ENCODE assay signal across 9 cellular contexts in the genomic region with DNA sequence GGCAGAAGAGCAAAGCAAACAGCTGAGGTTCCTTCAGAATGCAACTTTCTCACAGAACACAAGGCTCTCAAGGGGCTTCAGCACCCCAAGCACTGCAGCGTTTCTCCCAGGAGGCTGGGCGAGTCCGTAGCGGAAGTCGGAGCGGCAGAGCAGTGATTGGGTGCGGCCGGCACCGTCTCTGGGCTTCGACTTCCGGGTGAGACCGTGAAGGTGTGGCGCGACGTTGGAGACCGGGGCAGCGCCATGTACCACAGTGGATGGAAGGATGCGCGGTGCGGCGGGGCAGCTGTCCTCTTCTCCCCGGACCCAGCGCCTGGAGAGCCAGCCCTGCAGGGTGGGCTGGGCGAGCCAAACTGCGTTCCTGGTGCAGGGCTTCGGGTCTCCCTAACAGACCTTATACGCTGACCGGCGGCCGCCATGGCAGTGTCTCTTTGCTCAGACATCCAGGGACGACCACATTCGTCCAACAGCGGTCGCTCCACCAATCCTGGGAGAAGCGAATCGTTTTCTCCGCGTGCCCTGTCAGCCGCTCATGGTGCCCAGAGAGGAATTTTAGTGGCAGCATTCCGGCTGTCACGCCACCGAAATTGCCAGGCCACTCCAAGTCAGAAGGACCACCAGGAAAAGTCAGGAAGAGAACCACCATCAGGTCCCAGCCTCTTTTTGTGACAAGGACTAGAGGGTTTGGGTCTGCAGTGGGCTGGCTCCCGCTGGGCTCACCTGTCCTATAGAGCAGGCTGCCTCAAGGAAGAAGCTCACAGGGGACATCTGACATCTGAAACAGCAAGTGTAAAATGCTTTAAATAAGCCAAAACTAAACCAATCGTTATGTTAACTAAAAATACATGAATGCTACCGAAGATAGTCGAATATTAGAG. TPM values are rescaled to one million over a fixed set of nuclear protein-coding genes. Genes with fewer than 3 reads are reported as not detected.
DNase-seq lines count a peak whose midpoint lies in the region; ATAC-seq, FAIRE-seq and TF ChIP-seq lines count a peak whose summit lies in the region.
"Had no signal": no experiment of that assay in that cellular context is flagged by ENCODE, and none has a peak within 500 bp of the region (broad histone marks: within the 10 kb centered on the region; RNA-seq: fewer than 3 reads in every experiment).

No MANE protein-coding gene starts in this region.

- H3K9me1 ChIP-seq in IMR-90 (ENCODE audit: insufficient read depth, low read length) = no peaks in the 10 kb centered on the region

- peak overlapping the region; percentile 72 for H3K18ac ChIP-seq in IMR-90 (ENCODE audit: low read depth, low read length)

- intact Hi-C loops in IMR-90 (cut with micrococcal nuclease) = no loop called here
- intact Hi-C loops in gastrocnemius medialis (cut with DNase I; ENCODE audit: low total_unique reads) = no loop called here

- H3K27ac ChIP-seq in IMR-90 (ENCODE audit: insufficient read depth, low read length) (peak overlapping the region; percentile 75), astrocyte (ENCODE audit: low read depth, low read length) (peak overlapping the region; percentile 38), gastrocnemius medialis (peak overlapping the region in 3 of 4 donors; percentile 5 to 66 (median 9))

- H3K36me3 ChIP-seq in IMR-90 (ENCODE audit: control insufficient read depth, insufficient read depth, low read length) = no peaks in the 10 kb centered on the region
- no peaks in the 10 kb centered on the region for H3K36me3 ChIP-seq in astrocyte (ENCODE audit: insufficient read depth, low read length)
- H3K36me3 ChIP-seq in gastrocnemius medialis = no peaks in the 10 kb centered on the region

- no peak for TF ChIP-seq CTCF in D721Med (IDR thresholded peaks at IDR 0.05; ENCODE audit: insufficient read depth, missing control alignments)
- TF ChIP-seq CTCF in IMR-90 (conservative IDR thresholded peaks at IDR 0.05; ENCODE audit: low read depth, low read length) = no peak
- TF ChIP-seq CTCF in astrocyte (IDR thresholded peaks at IDR 0.05; ENCODE audit: insufficient read depth, low read depth, low read length) = no peak
- TF ChIP-seq CTCF in gastrocnemius medialis (IDR thresholded peaks at IDR 0.05 in 4 of 5, conservative IDR thresholded peaks at IDR 0.05 in 1 of 5) = no peak

- H4K5ac ChIP-seq in IMR-90 (ENCODE audit: low read depth, low read length) = peak overlapping the region; percentile 97

- POLR2A ChIA-PET in IMR-90 (lab: Charles Lee; ENCODE audit: unreplicated experiment) = interaction anchor here (0.7 to 0.9 kb wide), 2 partner anchors 18 to 106 kb away, joined by 3 to 4 read pairs; no protein-coding TSS in a partner anchor

- DNase-seq in D721Med (ENCODE audit: insufficient read length, low spot score) (peak; percentile 67), IMR-90 (peak; percentile 65), T-helper 17 cell (peak; percentile 39 to 51 (median 44)), astrocyte (ENCODE audit: low read depth) (peak; percentile 50), hypothalamus (lab: John Stamatoyannopoulos, UW) (peak; percentile 14 to 92 (median 74)), gastrocnemius medialis (peak; percentile 36 to 60), NCI-H187 (lab: John Stamatoyannopoulos, UW) (no peak)

- no peaks in the 10 kb centered on the region; the same call in 1 of the 2 replicates for H3K27me3 ChIP-seq in IMR-90 (ENCODE audit: control insufficient read depth, insufficient read depth, low read length)
- no peaks in the 10 kb centered on the region for H3K27me3 ChIP-seq in astrocyte (ENCODE audit: insufficient read depth, low read length)
- no peaks in the 10 kb centered on the region for H3K27me3 ChIP-seq in gastrocnemius medialis

- H3K79me1 ChIP-seq in IMR-90 (ENCODE audit: low read depth in 1 of 2, low read length in 2 of 2) = peaks cover 0 to 6% of the 10 kb centered on the region in 2 experiments; a peak in 1 of 4 replicates

- peak overlapping the region; percentile 97 for H3K23ac ChIP-seq in IMR-90 (ENCODE audit: low read depth, low read length)

- no peak overlapping the region for H2BK15ac ChIP-seq in IMR-90 (ENCODE audit: low read depth, low read length)

- peak overlapping the region; percentile 96 for H3K4me2 ChIP-seq in IMR-90 (ENCODE audit: low read depth, low read length)
- peak overlapping the region; percentile 94 for H3K4me2 ChIP-seq in astrocyte (ENCODE audit: low read length)

- BruUV-seq in IMR-90 (replicated peaks; lab: Mats Ljungman, UMichigan) = no TSS peak

- H3K56ac ChIP-seq in IMR-90 (ENCODE audit: extremely low read depth, insufficient read depth, low read length) = peak overlapping the region; percentile 87; the same call in 1 of the 2 replicates

- TF ChIP-seq POLR2A in IMR-90 (IDR thresholded peaks at IDR 0.05; ENCODE audit: low read depth, low read length) = no peak
- TF ChIP-seq POLR2A in gastrocnemius medialis (IDR thresholded peaks at IDR 0.05) = no peak

- CTCF ChIA-PET in IMR-90 (lab: Yijun Ruan, JAX) = no interaction called here

- H3K4me3 ChIP-seq in IMR-90 (ENCODE audit: insufficient read depth, low read depth, low read length) (peak overlapping the region; percentile 93), astrocyte (ENCODE audit: insufficient read depth, low read depth, low read length) (peak overlapping the region; percentile 72), gastrocnemius medialis (peak overlapping the region; percentile 47 to 74 (median 70))

- peak overlapping the region; percentile 90 to 98 for H4K8ac ChIP-seq in IMR-90 (ENCODE audit: low read depth in 2 of 2, low read length in 2 of 2)

- H2AFZ ChIP-seq in IMR-90 (replicated peaks; ENCODE audit: low read length, poor library complexity) (peak overlapping the region; percentile 97), astrocyte (ENCODE audit: low read depth, low read length) (peak overlapping the region; percentile 96)

- no peaks in the 10 kb centered on the region for H3K9me3 Mint-ChIP-seq in astrocyte (ENCODE audit: unreplicated experiment)

- ATAC-seq in GM21423 (IDR thresholded peaks at IDR 0.05; ENCODE audit: unreplicated experiment) = peak; percentile 100
- peak; percentile 97 for ATAC-seq in IMR-90 (ENCODE audit: low read depth)
- ATAC-seq in T-helper 17 cell = peak; percentile 99
- peak; percentile 78 to 96 for ATAC-seq in gastrocnemius medialis

- FAIRE-seq in D721Med (lab: Jason Lieb, UNC) (no peak), astrocyte (lab: Jason Lieb, UNC) (no peak)

- WGBS in IMR-90 (ENCODE audit: extremely low coverage in 2 of 2, insufficient read length in 1 of 2), 2 experiments = 3% methylated on average over 10 of the region's 46 CpGs; no CpG with 5 or more reads in 1 of the 2 experiments

- H3K4me1 ChIP-seq in IMR-90 (ENCODE audit: control insufficient read depth, insufficient read depth, low read length) (no peaks in the 10 kb centered on the region), astrocyte (ENCODE audit: insufficient read depth, low read length) (no peaks in the 10 kb centered on the region), gastrocnemius medialis (peaks cover 5 to 12% of the 10 kb centered on the region in 2 donors)

- H3K9ac ChIP-seq in IMR-90 (ENCODE audit: low read depth, low read length) = peak overlapping the region; percentile 93
- peak overlapping the region; percentile 73 for H3K9ac ChIP-seq in astrocyte (ENCODE audit: low read length)

- H3K9me3 ChIP-seq in IMR-90 (ENCODE audit: control insufficient read depth, insufficient read depth, low read length) (no peaks in the 10 kb centered on the region), T-helper 17 cell (ENCODE audit: control insufficient read depth, low read length, poor library complexity, severe bottlenecking) (no peaks in the 10 kb centered on the region), astrocyte (ENCODE audit: insufficient read depth, low read depth, low read length) (no peaks in the 10 kb centered on the region), gastrocnemius medialis (no peaks in the 10 kb centered on the region)

- H3K14ac ChIP-seq in IMR-90 (replicated peaks; ENCODE audit: low read depth, low read length) = peak overlapping the region; percentile 98

- H3K4me3 Mint-ChIP-seq in T-helper 17 cell (peak overlapping the region; percentile 88), astrocyte (ENCODE audit: unreplicated experiment) (peak overlapping the region; percentile 98)

- H2AK5ac ChIP-seq in IMR-90 (ENCODE audit: low read depth, low read length) = no peak overlapping the region

- peak overlapping the region; percentile 74; the same call in 1 of the 2 replicates for H2BK120ac ChIP-seq in IMR-90 (ENCODE audit: low read depth, low read length)

- H3K4ac ChIP-seq in IMR-90 (ENCODE audit: low read depth, low read length) = peak overlapping the region; percentile 97

- peak overlapping the region; percentile 75 for H4K91ac ChIP-seq in IMR-90 (ENCODE audit: insufficient read depth, low read depth, low read length)

- TF ChIP-seq RAD21 in IMR-90 (IDR thresholded peaks at IDR 0.05; ENCODE audit: low read length) = no peak

- H3K36me3 Mint-ChIP-seq in T-helper 17 cell (ENCODE audit: low read depth) = no peaks in the 10 kb centered on the region
- no peaks in the 10 kb centered on the region for H3K36me3 Mint-ChIP-seq in astrocyte (ENCODE audit: low read depth, unreplicated experiment)

- H3K79me2 ChIP-seq in astrocyte (ENCODE audit: insufficient read depth, low read length) = peaks cover 8% of the 10 kb centered on the region

- H3K4me1 Mint-ChIP-seq in T-helper 17 cell (peaks cover 9% of the 10 kb centered on the region), astrocyte (ENCODE audit: low read depth, unreplicated experiment) (peaks cover 18% of the 10 kb centered on the region)

- H3K27me3 Mint-ChIP-seq in T-helper 17 cell (peaks cover 11% of the 10 kb centered on the region), astrocyte (ENCODE audit: low read depth, unreplicated experiment) (no peaks in the 10 kb centered on the region)

- peak overlapping the region; percentile 70 for H2AK9ac ChIP-seq in IMR-90 (replicated peaks; ENCODE audit: low read depth, low read length, poor library complexity)

- in situ Hi-C loops in IMR-90 (cut with MboI; ENCODE audit: low sequenced_read_pairs) = no loop called here
- in situ Hi-C loops in gastrocnemius medialis (cut with MboI; ENCODE audit: low sequenced_read_pairs in 4 of 4) = no loop called here

- no peaks in the 10 kb centered on the region for H4K20me1 ChIP-seq in IMR-90 (ENCODE audit: insufficient read depth, low read length)
- H4K20me1 ChIP-seq in astrocyte (ENCODE audit: insufficient read depth, low read length) = no peaks in the 10 kb centered on the region

- peak overlapping the region; percentile 64 for H2BK5ac ChIP-seq in IMR-90 (ENCODE audit: low read depth, low read length, poor library complexity, severe bottlenecking)

- H2BK20ac ChIP-seq in IMR-90 (ENCODE audit: low read depth, low read length) = no peak overlapping the region

- dilution Hi-C loops in IMR-90 (cut with HindIII; ENCODE audit: low sequenced_read_pairs, unreplicated experiment) = no loop called here

- no peak overlapping the region for H3K27ac Mint-ChIP-seq in T-helper 17 cell
- peak overlapping the region; percentile 59 for H3K27ac Mint-ChIP-seq in astrocyte (ENCODE audit: unreplicated experiment)

TF ChIP-seq in IMR-90, 13 proteins besides CTCF, POLR2A, EP300 and RAD21 (continues in another document):
- TF ChIP-seq NFE2L2 (IDR thresholded peaks at IDR 0.05; ENCODE audit: low read depth, low read length) (no peak), RCOR1 (IDR thresholded peaks at IDR 0.05; ENCODE audit: insufficient replicate concordance, low read length) (no peak)

RNA-seq across cellular contexts. Expression of gene TRIM61, which starts 20.5 kb away (rescaled TPM):
- total RNA-seq in IMR-90 (2012; rRNA removed) (4.2 and 4.7 TPM in 2 replicates), T-helper 17 cell (under 1 TPM in 1 of 2 donors, not detected in 1; 0.45 TPM), astrocyte (1.4 and 2.2 TPM in 2 replicates), gastrocnemius medialis (under 1 TPM in 1 of 4 donors, not detected in 3; 0.46 TPM)
- polyA plus RNA-seq in IMR-90 (2012; rRNA removed) = 1.5 and 1.6 TPM in 2 replicates
- 0.45 and 0.94 TPM in 2 replicates for polyA plus RNA-seq in IMR-90 (2012; cell fraction: cytosol; rRNA removed)
- 0.07 and 0.46 TPM in 2 replicates for polyA plus RNA-seq in IMR-90 (2012; cell fraction: nucleus; rRNA removed; ENCODE audit: low replicate concordance)
- total RNA-seq: dermis microvascular lymphatic vessel endothelial cell had no signal

Comparison
In these comparisons a context has a peak if more than half of its experiments do, and no peak if none do; other contexts are left out.
1. DNase-seq: peak in D721Med (single experiment), IMR-90 (single experiment), T-helper 17 cell (3 of 3), astrocyte (single experiment), hypothalamus (51 of 51) and gastrocnemius medialis (2 of 2); none in NCI-H187 (0 of 2).
2. H3K27ac ChIP-seq: peak in every context shown above with its lines; median percentile 75 in IMR-90; 38 in astrocyte; 9 in gastrocnemius medialis.
3. Peak in every context shown above with its lines, with median percentiles within 50 percentile points of each other: ATAC-seq and H3K4me3 ChIP-seq.